ENCODE assay signal across 2 cellular contexts in genomic region chr13:110771194-110771593, GRCh38.
A peak's percentile ranks its signal among the peaks of the same experiment; 100 is the strongest.
TF ChIP-seq lines count a peak whose summit lies in the region.

No MANE protein-coding gene starts in this region.

TF ChIP-seq in liver, 16 proteins besides CTCF, POLR2A, EP300 and RAD21:
- TF ChIP-seq, protein P1, sequence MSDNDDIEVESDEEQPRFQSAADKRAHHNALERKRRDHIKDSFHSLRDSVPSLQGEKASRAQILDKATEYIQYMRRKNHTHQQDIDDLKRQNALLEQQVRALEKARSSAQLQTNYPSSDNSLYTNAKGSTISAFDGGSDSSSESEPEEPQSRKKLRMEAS (IDR thresholded peaks at IDR 0.05), result no peak
- peak; percentile 77 for TF ChIP-seq NR2F2 (IDR thresholded peaks at IDR 0.05)

TF ChIP-seq in HepG2, 621 proteins besides CTCF, POLR2A, EP300 and RAD21:
- TF ChIP-seq ZBTB8A (CRISPR knock-in tag; IDR thresholded peaks at IDR 0.05; ENCODE audit: borderline replicate concordance, low read depth) (no peak), DMAP1 (CRISPR knock-in tag; IDR thresholded peaks at IDR 0.05) (no peak), ZNF20 (CRISPR knock-in tag; IDR thresholded peaks at IDR 0.05) (no peak), WIZ (CRISPR knock-in tag; IDR thresholded peaks at IDR 0.05) (no peak), KAT8 (CRISPR knock-in tag; IDR thresholded peaks at IDR 0.05) (no peak), ZNF34 (CRISPR knock-in tag; IDR thresholded peaks at IDR 0.05; ENCODE audit: borderline replicate concordance) (no peak), ISX (CRISPR knock-in tag; conservative IDR thresholded peaks at IDR 0.05) (no peak), MBNL3 (CRISPR knock-in tag; conservative IDR thresholded peaks at IDR 0.05) (no peak), ARNT (IDR thresholded peaks at IDR 0.05) (no peak), JDP2 (CRISPR knock-in tag; IDR thresholded peaks at IDR 0.05; ENCODE audit: borderline replicate concordance) (no peak), SMAD3 (CRISPR knock-in tag; IDR thresholded peaks at IDR 0.05) (no peak), SRSF9 (IDR thresholded peaks at IDR 0.05; ENCODE audit: borderline replicate concordance, insufficient read depth, low read depth, low read length, poor library complexity, severe bottlenecking) (no peak), ZFP91 (CRISPR knock-in tag; IDR thresholded peaks at IDR 0.05; ENCODE audit: borderline replicate concordance) (no peak), ZNF143 (CRISPR knock-in tag; IDR thresholded peaks at IDR 0.05) (no peak), THYN1 (CRISPR knock-in tag; IDR thresholded peaks at IDR 0.05; ENCODE audit: borderline replicate concordance, low read depth) (no peak), STAT5B (CRISPR knock-in tag; IDR thresholded peaks at IDR 0.05) (no peak), GATA4 (IDR thresholded peaks at IDR 0.05; ENCODE audit: borderline replicate concordance, low read depth) (no peak), HOXD1 (CRISPR knock-in tag; IDR thresholded peaks at IDR 0.05) (no peak)
- TF ChIP-seq, protein P2, sequence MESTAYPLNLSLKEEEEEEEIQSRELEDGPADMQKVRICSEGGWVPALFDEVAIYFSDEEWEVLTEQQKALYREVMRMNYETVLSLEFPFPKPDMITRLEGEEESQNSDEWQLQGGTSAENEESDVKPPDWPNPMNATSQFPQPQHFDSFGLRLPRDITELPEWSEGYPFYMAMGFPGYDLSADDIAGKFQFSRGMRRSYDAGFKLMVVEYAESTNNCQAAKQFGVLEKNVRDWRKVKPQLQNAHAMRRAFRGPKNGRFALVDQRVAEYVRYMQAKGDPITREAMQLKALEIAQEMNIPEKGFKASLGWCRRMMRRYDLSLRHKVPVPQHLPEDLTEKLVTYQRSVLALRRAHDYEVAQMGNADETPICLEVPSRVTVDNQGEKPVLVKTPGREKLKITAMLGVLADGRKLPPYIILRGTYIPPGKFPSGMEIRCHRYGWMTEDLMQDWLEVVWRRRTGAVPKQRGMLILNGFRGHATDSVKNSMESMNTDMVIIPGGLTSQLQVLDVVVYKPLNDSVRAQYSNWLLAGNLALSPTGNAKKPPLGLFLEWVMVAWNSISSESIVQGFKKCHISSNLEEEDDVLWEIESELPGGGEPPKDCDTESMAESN (CRISPR knock-in tag; conservative IDR thresholded peaks at IDR 0.05), result no peak
